In genomic region chr9:100108572-100108971, GRCh38 we compare ENCODE assay signal across 24 cellular contexts. TPM values are rescaled to one million over a fixed set of nuclear protein-coding genes. Genes with fewer than 3 reads are reported as not detected.
DNase-seq lines count a peak whose midpoint lies in the region; ATAC-seq, FAIRE-seq and TF ChIP-seq lines count a peak whose summit lies in the region.
"Had no signal": no experiment of that assay in that cellular context is flagged by ENCODE, and none has a peak within 500 bp of the region (broad histone marks: within the 10 kb centered on the region; RNA-seq: fewer than 3 reads in every experiment).

No MANE protein-coding gene starts in this region.

- in situ Hi-C loops in astrocyte of the spinal cord (cut with HindIII; ENCODE audit: low sequenced_read_pairs), result no loop called here

- DNase-seq in Ammon's horn (ENCODE audit: low spot score), result peak; percentile 20
- peak; percentile 50 for DNase-seq in M059J (ENCODE audit: low read depth)
- DNase-seq in astrocyte of the spinal cord (ENCODE audit: low read depth, low spot score), result peak; percentile 38
- no peak for DNase-seq in activated T-cell treated with anti-CD3 and anti-CD28 coated beads, Interleukin-2, amount 50 U/mL, for 1 hour
- no peak for DNase-seq in HK-2 (ENCODE audit: unreplicated experiment)
- DNase-seq: activated CD4-positive, CD25-positive, alpha-beta regulatory T cell treated with anti-CD3 and anti-CD28 coated beads, Interleukin-2, amount 50 U/mL, for 72 hours; activated naive CD8-positive, alpha-beta T cell treated with anti-CD3 and anti-CD28 coated beads, Interleukin-2, amount 10 ng/mL, durations not matched to agents 7 days and 5 days; body of pancreas; foreskin melanocyte; GF-D8; H9; NCI-H2107; NCI-H82; nephron progenitor cell; psoas muscle; RPMI8226; small intestine; stimulated activated CD4-positive, alpha-beta T cell treated with anti-CD3 and anti-CD28 coated beads, Interleukin-4, amount 100 ng/mL, for 1 hour; stimulated activated naive CD8-positive, alpha-beta T cell treated with anti-CD3 and anti-CD28 coated beads, Interleukin-15, amount 100 ng/mL, for 72 hours had no signal

- ATAC-seq in HG03565 (IDR thresholded peaks at IDR 0.05; ENCODE audit: unreplicated experiment), result no peak
- ATAC-seq: body of pancreas; psoas muscle; stimulated activated naive CD8-positive, alpha-beta T cell treated with anti-CD3 and anti-CD28 coated beads, Interleukin-15, amount 100 ng/mL, for 72 hours had no signal

- no peak for TF ChIP-seq CTCF in astrocyte of the spinal cord (IDR thresholded peaks at IDR 0.05; ENCODE audit: low read depth, low read length)

- H3K4me3 ChIP-seq in astrocyte of the spinal cord (ENCODE audit: low read depth, low read length), result no peak overlapping the region
- H3K4me3 ChIP-seq: body of pancreas, coronary artery, psoas muscle had no signal

- FAIRE-seq in islet of Langerhans (lab: Jason Lieb, UNC), result peak; percentile 98
- FAIRE-seq: endothelial cell of umbilical vein, GM12891 had no signal

RNA-seq across cellular contexts. Expression of gene INVS, which starts 9.5 kb away (rescaled TPM):
- 11.8 and 11.9 TPM in 2 replicates for total RNA-seq in M059J (2014; rRNA removed; shearing (Covaris generic))

RNA-seq across cellular contexts. Expression of gene ERP44, which starts 9.8 kb away (rescaled TPM):
- 42.4 and 52.5 TPM in 2 replicates for total RNA-seq in M059J (2014; rRNA removed; shearing (Covaris generic))

Comparison
In these comparisons a context has a peak if more than half of its experiments do, and no peak if none do; other contexts are left out.
1. DNase-seq: peak in Ammon's horn (single experiment), M059J (single experiment) and astrocyte of the spinal cord (single experiment); none in activated T-cell treated with anti-CD3 and anti-CD28 coated beads, Interleukin-2, amount 50 U/mL, for 1 hour (single experiment) and HK-2 (single experiment).